19 cellular contexts compared by ENCODE assay signal in the genomic region with DNA sequence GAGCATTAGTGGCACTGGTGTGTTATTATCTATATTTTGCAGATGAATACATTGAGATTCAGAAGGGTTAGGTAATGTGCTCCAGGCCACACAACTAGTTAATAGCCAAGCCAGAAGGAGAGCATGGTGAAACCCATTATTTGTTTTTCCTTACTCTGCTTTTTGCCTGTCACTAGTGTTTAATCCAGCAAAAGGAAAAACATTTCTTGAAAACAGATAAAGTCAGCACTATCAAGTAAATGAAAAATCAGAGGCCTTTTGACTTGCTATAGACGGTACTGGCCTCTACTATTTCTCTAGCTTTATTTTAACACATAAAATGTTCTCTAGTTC. TPM values are rescaled to one million over a fixed set of nuclear protein-coding genes. Genes with fewer than 3 reads are reported as not detected.
DNase-seq lines count a peak whose midpoint lies in the region; ATAC-seq, FAIRE-seq and TF ChIP-seq lines count a peak whose summit lies in the region.
"Had no signal": no experiment of that assay in that cellular context is flagged by ENCODE, and none has a peak within 500 bp of the region (broad histone marks: within the 10 kb centered on the region; RNA-seq: fewer than 3 reads in every experiment).

No MANE protein-coding gene starts in this region.

- peaks cover 0 to 8% (median 0%) of the 10 kb centered on the region in 8 donors for H3K9me3 Mint-ChIP-seq in CD4-positive, alpha-beta memory T cell

- no peak for TF ChIP-seq EP300 in K562 (IDR thresholded peaks at IDR 0.05; ENCODE audit: low read length)

- intact Hi-C loops in CD4-positive, alpha-beta memory T cell (cut with micrococcal nuclease) = no loop called here
- intact Hi-C loops in K562 (cut with micrococcal nuclease) = no loop called here
- intact Hi-C loops in posterior cingulate gyrus (cut with DNase I) = no loop called here
- intact Hi-C loops in adrenal gland (cut with DNase I) = loop anchor here in 1 of 2 donors (10.0 kb wide), 1 partner anchor 253 kb away; no protein-coding TSS in a partner anchor
- intact Hi-C loops in psoas muscle (cut with DNase I) = loop anchor here in 1 of 2 donors (2.0 kb wide), 1 partner anchor 93 kb away; no protein-coding TSS in a partner anchor

- in situ Hi-C loops in K562 (cut with MboI) = loop anchor here (25.0 kb wide), 1 partner anchor 305 kb away; no protein-coding TSS in a partner anchor

- H3K4me1 ChIP-seq in BLaER1 = peaks cover 69% of the 10 kb centered on the region
- peaks cover 58% of the 10 kb centered on the region for H3K4me1 ChIP-seq in CD4-positive, alpha-beta memory T cell (ENCODE audit: insufficient read depth, low read length)
- H3K4me1 ChIP-seq in K562 (replicated peaks in 1 of 2; ENCODE audit: control insufficient read depth in 2 of 2, insufficient read depth in 2 of 2, low read length in 2 of 2) = peaks cover 2 to 23% of the 10 kb centered on the region in 2 experiments; a peak in 4 of 5 replicates
- peaks cover 2 to 33% (median 16%) of the 10 kb centered on the region in 4 donors for H3K4me1 ChIP-seq in liver (ENCODE audit: control insufficient read depth in 4 of 4, insufficient read depth in 4 of 4, low read length in 3 of 4)
- peaks cover 0 to under 1% of the 10 kb centered on the region in 2 donors for H3K4me1 ChIP-seq in adrenal gland (replicated peaks in 1 of 2)
- H3K4me1 ChIP-seq in psoas muscle = peaks cover 1% of the 10 kb centered on the region

- no peaks in the 10 kb centered on the region for H3K9me1 ChIP-seq in K562 (ENCODE audit: control insufficient read depth, insufficient read depth, low read length)

- BruUV-seq in K562 (replicated peaks; lab: Mats Ljungman, UMichigan) = no TSS peak

- H3K27ac Mint-ChIP-seq in CD4-positive, alpha-beta memory T cell = peak overlapping the region; percentile 43 to 92 (median 80)

- TF ChIP-seq CTCF in K562 (IDR thresholded peaks at IDR 0.05 in 2 of 3, conservative IDR thresholded peaks at IDR 0.05 in 1 of 3; ENCODE audit: insufficient read depth in 2 of 3, low read depth in 1 of 3, low read length in 3 of 3) (no peak), liver (IDR thresholded peaks at IDR 0.05; ENCODE audit: low read depth, low read length, missing input control) (no peak), adrenal gland (IDR thresholded peaks at IDR 0.05) (no peak), psoas muscle (IDR thresholded peaks at IDR 0.05) (no peak)

- no peaks in the 10 kb centered on the region for H3K79me2 ChIP-seq in K562 (ENCODE audit: control insufficient read depth, insufficient read depth, low read length)

- peaks cover 7% of the 10 kb centered on the region; the same call in 1 of the 2 replicates for H3K9me3 ChIP-seq in BLaER1
- H3K9me3 ChIP-seq in CD4-positive, alpha-beta memory T cell (ENCODE audit: control insufficient read depth in 1 of 2, low read length in 2 of 2) = no peaks in the 10 kb centered on the region
- peaks cover 9% of the 10 kb centered on the region for H3K9me3 ChIP-seq in K562 (replicated peaks; ENCODE audit: control insufficient read depth, insufficient read depth, low read depth, low read length)
- no peaks in the 10 kb centered on the region for H3K9me3 ChIP-seq in liver (ENCODE audit: control insufficient read depth in 4 of 4, low read length in 3 of 4)
- no peaks in the 10 kb centered on the region for H3K9me3 ChIP-seq in adrenal gland (replicated peaks in 1 of 3)
- H3K9me3 ChIP-seq in psoas muscle = no peaks in the 10 kb centered on the region
- H3K9me3 ChIP-seq: esophagus muscularis mucosa had no signal

- FAIRE-seq in K562 (lab: Jason Lieb, UNC) = no peak
- FAIRE-seq: G401.6, GM12892 had no signal

- no peak overlapping the region for H2AFZ ChIP-seq in K562 (ENCODE audit: low read depth, low read length)

- H3K27me3 ChIP-seq in BLaER1 (no peaks in the 10 kb centered on the region), K562 (ENCODE audit: control insufficient read depth in 2 of 2, insufficient read depth in 2 of 2, low read length in 2 of 2) (peaks cover 4 to 10% of the 10 kb centered on the region in 2 experiments; a peak in 3 of 5 replicates), liver (ENCODE audit: control insufficient read depth in 4 of 4, insufficient read depth in 4 of 4, low read length in 3 of 4) (no peaks in the 10 kb centered on the region), adrenal gland (no peaks in the 10 kb centered on the region), psoas muscle (ENCODE audit: insufficient read depth in 3 of 3, low read length in 2 of 3) (no peaks in the 10 kb centered on the region)
- no peaks in the 10 kb centered on the region for H3K27me3 ChIP-seq in CD4-positive, alpha-beta memory T cell (ENCODE audit: insufficient read depth, low read length)
- H3K27me3 ChIP-seq: esophagus muscularis mucosa had no signal

- H3K4me2 ChIP-seq in BLaER1 (peak overlapping the region; percentile 23; the same call in 1 of the 2 replicates), K562 (ENCODE audit: insufficient read depth, low read length) (no peak overlapping the region)
- H3K4me2 ChIP-seq: KMS-11 had no signal

- H3K27ac ChIP-seq in BLaER1 (no peak overlapping the region), K562 (ENCODE audit: extremely low read depth, low read depth, low read length) (no peak overlapping the region), liver (ENCODE audit: low read depth in 1 of 2, low read length in 2 of 2) (peak overlapping the region; percentile 71 to 78), adrenal gland (no peak overlapping the region), psoas muscle (no peak overlapping the region)
- H3K27ac ChIP-seq in CD4-positive, alpha-beta memory T cell (ENCODE audit: low read depth, low read length) = no peak overlapping the region
- H3K27ac ChIP-seq: esophagus muscularis mucosa, KMS-11, WERI-Rb-1 had no signal

- TF ChIP-seq RAD21 in K562 (CRISPR knock-in tag; conservative IDR thresholded peaks at IDR 0.05 in 1 of 2, IDR thresholded peaks at IDR 0.05 in 1 of 2) (no peak), liver (IDR thresholded peaks at IDR 0.05) (peak; percentile 14 to 46)

- 6% methylated on average over 1 of the region's 1 CpG for WGBS in K562 (ENCODE audit: insufficient coverage, low coverage, missing lambda C conversion rate)
- WGBS in liver = 27% methylated on average over 1 of the region's 1 CpG
- WGBS in adrenal gland, 4 donors = 53 to 69% (median 62%) methylated on average over 1 of the region's 1 CpG
- WGBS in psoas muscle, 3 donors = 44 to 91% (median 58%) methylated on average over 1 of the region's 1 CpG

- H3K4me3 Mint-ChIP-seq in CD4-positive, alpha-beta memory T cell = peak overlapping the region in 6 of 8 donors; percentile 19 to 77 (median 64)

- no peaks in the 10 kb centered on the region for H3K27me3 Mint-ChIP-seq in CD4-positive, alpha-beta memory T cell

- ATAC-seq in K562 (no peak), psoas muscle (no peak)

- no peak overlapping the region for H3K9ac ChIP-seq in BLaER1
- H3K9ac ChIP-seq in K562 (ENCODE audit: insufficient read depth in 1 of 2, low read depth in 2 of 2, low read length in 2 of 2) = no peak overlapping the region
- H3K9ac ChIP-seq in liver (ENCODE audit: low read depth in 1 of 2, low read length in 2 of 2) = peak overlapping the region; percentile 45 to 82
- H3K9ac ChIP-seq: KMS-11 had no signal

- no peak for TF ChIP-seq POLR2A in K562 (conservative IDR thresholded peaks at IDR 0.05)
- TF ChIP-seq POLR2A in adrenal gland (IDR thresholded peaks at IDR 0.05) = no peak

- CTCF ChIA-PET in CD4-positive, alpha-beta memory T cell (lab: Charles Lee; ENCODE audit: partially characterized antibody) = interaction anchor here (0.5 to 29.3 kb wide), 5 partner anchors 36 to 98 kb away, joined by 3 to 605 read pairs (median 8); no protein-coding TSS in a partner anchor
- CTCF ChIA-PET in K562 (lab: Yijun Ruan, JAX; ENCODE audit: low intra/inter-chr PET ratio) = interaction anchor here (0.6 kb wide), 1 partner anchor 307 kb away, joined by 6 read pairs; no protein-coding TSS in a partner anchor

- peaks cover 18% of the 10 kb centered on the region for H3K36me3 ChIP-seq in BLaER1
- H3K36me3 ChIP-seq in CD4-positive, alpha-beta memory T cell (ENCODE audit: insufficient read depth, low read length) = no peaks in the 10 kb centered on the region
- no peaks in the 10 kb centered on the region for H3K36me3 ChIP-seq in K562 (ENCODE audit: control insufficient read depth, insufficient read depth, low read length)
- H3K36me3 ChIP-seq in liver (ENCODE audit: control insufficient read depth in 4 of 4, insufficient read depth in 3 of 4, low read depth in 1 of 4, low read length in 3 of 4) = no peaks in the 10 kb centered on the region
- H3K36me3 ChIP-seq in adrenal gland (replicated peaks in 1 of 2) = no peaks in the 10 kb centered on the region
- H3K36me3 ChIP-seq in psoas muscle (ENCODE audit: insufficient read depth in 1 of 2, low read depth in 1 of 2) = peaks cover 0 to 2% of the 10 kb centered on the region in 2 donors
- H3K36me3 ChIP-seq: WERI-Rb-1 had no signal

- no peak for DNase-seq in CD4-positive, alpha-beta memory T cell
- no peak for DNase-seq in K562 (ENCODE audit: extremely low read depth in 1 of 4, low spot score in 3 of 4)
- DNase-seq in posterior cingulate gyrus = no peak
- DNase-seq in GDM1 (lab: John Stamatoyannopoulos, UW) = no peak
- no peak for DNase-seq in adrenal gland
- DNase-seq in psoas muscle = no peak
- DNase-seq: activated naive CD4-positive, alpha-beta T cell treated with Interleukin-2 at 50 U/mL for 16 hours; NCI-H1092 treated with DMSO at 0.1 percent for 48 hours; NCI-H2081; NCI-H510A treated with DMSO at 0.1 percent for 48 hours; stimulated activated CD4-positive, alpha-beta T cell treated with anti-CD3 and anti-CD28 coated beads, Interleukin-2, amount 100 ng/mL, for 48 hours; T-helper 1 cell; WERI-Rb-1 had no signal

- POLR2A ChIA-PET in CD4-positive, alpha-beta memory T cell (lab: Charles Lee; ENCODE audit: partially characterized antibody) = interaction anchor here (0.9 to 9.1 kb wide), 6 partner anchors 16 to 93 kb away, joined by 3 to 258 read pairs (median 8); a partner anchor contains a TSS
- POLR2A ChIA-PET in K562 (lab: Yijun Ruan, JAX) = no interaction called here

- H3K36me3 Mint-ChIP-seq in CD4-positive, alpha-beta memory T cell = peaks cover 13 to 34% of the 10 kb centered on the region in 2 donors

- no peaks in the 10 kb centered on the region; the same call in 1 of the 2 replicates for H4K20me1 ChIP-seq in BLaER1
- 0 out of 2 replicates have a peak, but pooled peaks cover 3% of the 10 kb centered on the region for H4K20me1 ChIP-seq in K562 (replicated peaks; ENCODE audit: control insufficient read depth, insufficient read depth, low read length)

- H3K4me3 ChIP-seq in BLaER1 (no peak overlapping the region), K562 (no peak overlapping the region), liver (ENCODE audit: low read depth in 1 of 3, low read length in 3 of 3) (no peak overlapping the region), adrenal gland (no peak overlapping the region), psoas muscle (no peak overlapping the region)
- H3K4me3 ChIP-seq in CD4-positive, alpha-beta memory T cell (ENCODE audit: low read length in 2 of 2) = no peak overlapping the region
- H3K4me3 ChIP-seq: esophagus muscularis mucosa had no signal

- peaks cover 33 to 64% (median 45%) of the 10 kb centered on the region in 4 donors for H3K4me1 Mint-ChIP-seq in CD4-positive, alpha-beta memory T cell

RNA-seq across cellular contexts. Expression of a gene that starts 4.8 kb away (rescaled TPM):
- total RNA-seq in CD4-positive, alpha-beta memory T cell = 10 to 100 TPM; 68.4 to 71.2 TPM
- polyA plus RNA-seq in CD4-positive, alpha-beta memory T cell = 100 to 1,000 TPM; 109 to 124 TPM
- total RNA-seq in K562 (2011; cell fraction: chromatin; rRNA removed; ENCODE audit: low replicate concordance) = 2.3 and 5.3 TPM in 2 replicates
- total RNA-seq in K562 (2011; cell fraction: nucleolus; rRNA removed) = 0.53 and 1.2 TPM in 2 replicates
- total RNA-seq in K562 (2011; cell fraction: nucleoplasm; rRNA removed) = 1.8 TPM in 2 replicates
- 0.37 and 0.82 TPM in 2 replicates for total RNA-seq in K562 (2014; rRNA removed)
- 0.70 and 0.80 TPM in 2 replicates for total RNA-seq in K562 (2014; rRNA removed; fragmentation: Illumina TruSeq; extraction: Trizol)
- total RNA-seq in K562 (2015; rRNA removed; fragmentation: Illumina TruSeq; extraction: Trizol) = 0.25 and 0.53 TPM in 2 replicates
- 0.85 and 1.1 TPM in 2 replicates for total RNA-seq in K562 (2021)
- polyA plus RNA-seq in K562 (2011; rRNA removed) = 0.65 and 0.76 TPM in 2 replicates
- polyA plus RNA-seq in K562 (2011; cell fraction: cytosol; rRNA removed) = 0.21 and 0.65 TPM in 2 replicates
- 0.30 and 0.56 TPM in 2 replicates for polyA plus RNA-seq in K562 (2011; cell fraction: nucleus; rRNA removed)
- 0.56 and 0.58 TPM in 2 replicates for polyA plus RNA-seq in K562 (2012)
- 0.83 and 1.0 TPM in 2 replicates for polyA plus RNA-seq in K562 (2014; fragmentation: Illumina TruSeq; extraction: Trizol)
- polyA plus RNA-seq in K562 (2014; fragmentation: Nextera tagmentation; extraction: Ambion mirVana) = under 1 TPM; 0.11 to 0.45 TPM
- 0.37 and 0.49 TPM in 2 replicates for polyA plus RNA-seq in K562 (2014; rRNA removed)
- polyA minus RNA-seq in K562 (2011; rRNA and poly(A)+ RNA removed) = 1.3 and 2.2 TPM in 2 replicates
- polyA minus RNA-seq in K562 (2011; cell fraction: cytosol; rRNA and poly(A)+ RNA removed) = 0.48 TPM in 1 of 2 replicates, not detected in the other
- polyA minus RNA-seq in K562 (2011; cell fraction: nucleus; rRNA and poly(A)+ RNA removed) = 0.56 and 0.67 TPM in 2 replicates
- total RNA-seq in liver = 10 to 100 TPM in 1 of 2 donors, 1 to 10 TPM in 1; 2.3 to 10.2 TPM
- 1 to 10 TPM; 3.5 to 7.9 TPM for polyA plus RNA-seq in liver
- 10 to 100 TPM in 5 of 8 donors, 1 to 10 TPM in 3; 4.9 to 33.0 (median 15.7) TPM for total RNA-seq in adrenal gland
- 10 to 100 TPM in 1 of 3 donors, 1 to 10 TPM in 2; 6.8 to 15.4 (median 8.5) TPM for polyA plus RNA-seq in adrenal gland
- total RNA-seq in psoas muscle = 10 to 100 TPM in 1 of 4 donors, 1 to 10 TPM in 3; 6.5 to 12.3 (median 7.6) TPM
- 10 to 100 TPM in 1 of 3 donors, 1 to 10 TPM in 2; 4.4 to 54.7 (median 4.5) TPM for polyA plus RNA-seq in psoas muscle

RNA-seq across cellular contexts. Expression of a gene that starts 15.5 kb away (rescaled TPM):
- total RNA-seq in CD4-positive, alpha-beta memory T cell = 10 to 100 TPM; 46.9 to 48.8 TPM
- polyA plus RNA-seq in CD4-positive, alpha-beta memory T cell = 10 to 100 TPM; 34.5 to 49.8 TPM
- 38.5 and 116 TPM in 2 replicates for total RNA-seq in K562 (2011; cell fraction: chromatin; rRNA removed; ENCODE audit: low replicate concordance)
- total RNA-seq in K562 (2011; cell fraction: nucleolus; rRNA removed) = 19.7 and 20.5 TPM in 2 replicates
- 33.6 and 56.9 TPM in 2 replicates for total RNA-seq in K562 (2011; cell fraction: nucleoplasm; rRNA removed)
- 36.6 and 46.1 TPM in 2 replicates for total RNA-seq in K562 (2014; rRNA removed)
- 60.9 and 84.1 TPM in 2 replicates for total RNA-seq in K562 (2014; rRNA removed; fragmentation: Illumina TruSeq; extraction: Trizol)
- total RNA-seq in K562 (2015; rRNA removed; fragmentation: Illumina TruSeq; extraction: Trizol) = 47.3 and 54.8 TPM in 2 replicates
- 90.0 and 103 TPM in 2 replicates for total RNA-seq in K562 (2021)
- polyA plus RNA-seq in K562 (2011; rRNA removed) = 55.0 and 87.9 TPM in 2 replicates
- polyA plus RNA-seq in K562 (2011; cell fraction: cytosol; rRNA removed) = 15.6 and 22.5 TPM in 2 replicates
- 15.6 and 20.4 TPM in 2 replicates for polyA plus RNA-seq in K562 (2011; cell fraction: nucleus; rRNA removed)
- polyA plus RNA-seq in K562 (2012) = 46.5 and 101 TPM in 2 replicates
- 136 and 150 TPM in 2 replicates for polyA plus RNA-seq in K562 (2014; fragmentation: Illumina TruSeq; extraction: Trizol)
- polyA plus RNA-seq in K562 (2014; fragmentation: Nextera tagmentation; extraction: Ambion mirVana) = 10 to 100 TPM; 39.5 to 65.5 TPM
- 86.9 and 108 TPM in 2 replicates for polyA plus RNA-seq in K562 (2014; rRNA removed)
- 75.8 and 76.9 TPM in 2 replicates for polyA minus RNA-seq in K562 (2011; rRNA and poly(A)+ RNA removed)
- polyA minus RNA-seq in K562 (2011; cell fraction: cytosol; rRNA and poly(A)+ RNA removed) = 27.1 and 32.6 TPM in 2 replicates
- 15.3 and 26.3 TPM in 2 replicates for polyA minus RNA-seq in K562 (2011; cell fraction: nucleus; rRNA and poly(A)+ RNA removed)
- 10 to 100 TPM; 17.3 to 34.0 TPM for total RNA-seq in liver
- 10 to 100 TPM; 20.8 to 30.5 TPM for polyA plus RNA-seq in liver
- total RNA-seq in adrenal gland = 10 to 100 TPM; 19.7 to 88.8 (median 36.0) TPM
- polyA plus RNA-seq in adrenal gland = 100 to 1,000 TPM in 1 of 3 donors, 10 to 100 TPM in 2; 31.0 to 163 (median 35.7) TPM
- 100 to 1,000 TPM in 3 of 4 donors, 10 to 100 TPM in 1; 66.6 to 161 (median 111) TPM for total RNA-seq in psoas muscle
- 100 to 1,000 TPM in 2 of 3 donors, 10 to 100 TPM in 1; 78.7 to 281 (median 158) TPM for polyA plus RNA-seq in psoas muscle

Comparison
In these comparisons a context has a peak if more than half of its experiments do, and no peak if none do; other contexts are left out.
1. H3K27ac ChIP-seq: peak in liver (2 of 2); none in BLaER1 (single experiment), CD4-positive, alpha-beta memory T cell (single experiment), K562 (single experiment), adrenal gland (0 of 5) and psoas muscle (single experiment).
2. H3K9ac ChIP-seq: peak in liver (2 of 2); none in BLaER1 (single experiment) and K562 (0 of 2).